1 cellular context compared by ENCODE assay signal in the genomic region with DNA sequence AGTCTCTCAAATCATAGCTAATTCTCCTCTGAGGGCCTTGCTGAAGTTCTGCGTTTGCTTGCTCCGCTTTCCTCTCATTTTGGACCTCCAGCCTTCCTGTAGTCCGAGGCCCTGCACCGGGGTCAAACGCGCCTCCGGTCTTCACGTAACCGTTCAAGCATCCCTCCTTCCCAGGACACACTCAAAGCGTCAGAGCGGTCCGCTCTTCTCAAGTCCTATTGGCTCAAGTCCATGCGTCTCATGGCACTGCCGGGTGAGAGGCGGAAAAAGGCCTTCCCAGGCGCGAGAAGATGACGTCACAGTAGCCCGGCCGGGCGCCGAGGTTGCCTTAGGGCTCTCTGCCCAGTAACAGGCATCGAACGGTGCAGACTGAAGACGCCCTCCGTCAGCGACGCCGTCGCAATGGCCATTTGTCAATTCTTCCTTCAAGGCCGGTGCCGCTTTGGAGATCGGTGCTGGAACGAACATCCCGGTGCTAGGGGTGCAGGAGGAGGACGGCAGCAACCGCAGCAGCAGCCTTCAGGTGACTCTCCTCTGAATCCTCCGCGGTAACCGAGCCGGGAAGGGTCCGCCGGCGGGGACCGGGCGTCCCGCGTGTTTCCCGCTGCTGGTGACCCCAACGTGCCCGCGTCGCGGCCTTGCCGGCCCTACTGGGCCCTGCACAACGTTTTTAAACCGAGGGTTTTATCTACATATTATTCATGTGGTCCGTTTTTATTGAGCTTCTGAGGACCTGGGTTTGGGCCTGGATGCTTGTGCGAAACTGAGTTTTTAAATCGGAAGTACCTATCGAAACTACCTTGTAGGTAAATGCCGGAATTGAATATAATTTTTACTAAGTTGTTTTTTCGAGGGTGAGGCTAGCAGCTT.
TF ChIP-seq lines count a peak whose summit lies in the region.

A gene with protein sequence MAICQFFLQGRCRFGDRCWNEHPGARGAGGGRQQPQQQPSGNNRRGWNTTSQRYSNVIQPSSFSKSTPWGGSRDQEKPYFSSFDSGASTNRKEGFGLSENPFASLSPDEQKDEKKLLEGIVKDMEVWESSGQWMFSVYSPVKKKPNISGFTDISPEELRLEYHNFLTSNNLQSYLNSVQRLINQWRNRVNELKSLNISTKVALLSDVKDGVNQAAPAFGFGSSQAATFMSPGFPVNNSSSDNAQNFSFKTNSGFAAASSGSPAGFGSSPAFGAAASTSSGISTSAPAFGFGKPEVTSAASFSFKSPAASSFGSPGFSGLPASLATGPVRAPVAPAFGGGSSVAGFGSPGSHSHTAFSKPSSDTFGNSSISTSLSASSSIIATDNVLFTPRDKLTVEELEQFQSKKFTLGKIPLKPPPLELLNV (plus strand): TSS at position 365 of the 870 bp plus-strand sequence. CDS start 38 bp downstream, at position 403.

TF ChIP-seq in K562, 482 proteins besides CTCF, POLR2A, EP300 and RAD21 (continued from another document and continues in another):
- TF ChIP-seq BRD9 (IDR thresholded peaks at IDR 0.05; ENCODE audit: low read depth, partially characterized antibody) (peak; percentile 29), ZNF175 (CRISPR knock-in tag; IDR thresholded peaks at IDR 0.05; ENCODE audit: low read depth) (no peak), ZNF444 (CRISPR knock-in tag; IDR thresholded peaks at IDR 0.05) (no peak), RBBP5 (IDR thresholded peaks at IDR 0.05; ENCODE audit: borderline replicate concordance, insufficient read depth, low read length, poor library complexity, severe bottlenecking) (peak; percentile 99), ZFX (CRISPR knock-in tag; IDR thresholded peaks at IDR 0.05) (peak; percentile 98), CTBP1 (IDR thresholded peaks at IDR 0.05; ENCODE audit: borderline replicate concordance) (peak; percentile 94), HNRNPL (IDR thresholded peaks at IDR 0.05; ENCODE audit: low read depth, low read length) (0 out of 2 replicates have a peak, but pooled peaks have one; percentile 30), FOXJ2 (tag; IDR thresholded peaks at IDR 0.05) (no peak), YY1 (IDR thresholded peaks at IDR 0.05; ENCODE audit: borderline replicate concordance in 1 of 3, control insufficient read depth in 1 of 3, extremely low read depth in 1 of 3, insufficient read depth in 3 of 3, insufficient read length in 1 of 3, insufficient replicate concordance in 2 of 3, low read depth in 1 of 3, low read length in 2 of 3) (peak; percentile 46 to 90 (median 80)), ZNF224 (CRISPR knock-in tag; IDR thresholded peaks at IDR 0.05) (0 out of 2 replicates have a peak, but pooled peaks have one; percentile 53), FOS (IDR thresholded peaks at IDR 0.05; ENCODE audit: extremely low read depth, insufficient read length) (peak; percentile 33), YBX1 (IDR thresholded peaks at IDR 0.05) (no peak), EGR1 (conservative IDR thresholded peaks at IDR 0.05) (0 out of 2 replicates have a peak, but pooled peaks have one; percentile 31), CEBPG (CRISPR knock-in tag; IDR thresholded peaks at IDR 0.05) (peak; percentile 65), CEBPG (tag; conservative IDR thresholded peaks at IDR 0.05 in 1 of 2, IDR thresholded peaks at IDR 0.05 in 1 of 2) (peak; percentile 15 to 62; a peak in 1 of 4 replicates), TEAD1 (CRISPR knock-in tag; IDR thresholded peaks at IDR 0.05) (peak in 1 of 2 experiments; percentile 73; a peak in 1 of 4 replicates), EP400 (IDR thresholded peaks at IDR 0.05) (peak; percentile 94), PRPF4 (IDR thresholded peaks at IDR 0.05; ENCODE audit: insufficient read depth, low read depth, low read length, poor library complexity, severe bottlenecking) (peak; percentile 70), SAFB2 (IDR thresholded peaks at IDR 0.05; ENCODE audit: borderline replicate concordance, low read depth, low read length, severe bottlenecking) (no peak), NFE2 (IDR thresholded peaks at IDR 0.05; ENCODE audit: low read depth) (peak; percentile 46; the same call in 1 of the 2 replicates), MYBL2 (IDR thresholded peaks at IDR 0.05; ENCODE audit: low read depth) (peak; percentile 89), MYBL2 (CRISPR knock-in tag; IDR thresholded peaks at IDR 0.05; ENCODE audit: borderline replicate concordance) (no peak), RBM22 (IDR thresholded peaks at IDR 0.05; ENCODE audit: low read depth, low read length, poor library complexity, severe bottlenecking) (peak; percentile 60), GATAD2B (IDR thresholded peaks at IDR 0.05; ENCODE audit: borderline replicate concordance) (peak; percentile 62), FIP1L1 (IDR thresholded peaks at IDR 0.05; ENCODE audit: low read depth, low read length, poor library complexity, severe bottlenecking) (peak; percentile 41), ZNF431 (CRISPR knock-in tag; IDR thresholded peaks at IDR 0.05) (peak; percentile 72; the same call in 1 of the 2 replicates), ZNF354B (CRISPR knock-in tag; IDR thresholded peaks at IDR 0.05) (no peak)
- TF ChIP-seq, protein P1, sequence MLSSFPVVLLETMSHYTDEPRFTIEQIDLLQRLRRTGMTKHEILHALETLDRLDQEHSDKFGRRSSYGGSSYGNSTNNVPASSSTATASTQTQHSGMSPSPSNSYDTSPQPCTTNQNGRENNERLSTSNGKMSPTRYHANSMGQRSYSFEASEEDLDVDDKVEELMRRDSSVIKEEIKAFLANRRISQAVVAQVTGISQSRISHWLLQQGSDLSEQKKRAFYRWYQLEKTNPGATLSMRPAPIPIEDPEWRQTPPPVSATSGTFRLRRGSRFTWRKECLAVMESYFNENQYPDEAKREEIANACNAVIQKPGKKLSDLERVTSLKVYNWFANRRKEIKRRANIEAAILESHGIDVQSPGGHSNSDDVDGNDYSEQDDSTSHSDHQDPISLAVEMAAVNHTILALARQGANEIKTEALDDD (IDR thresholded peaks at IDR 0.05) = no peak
- TF ChIP-seq, protein P2, sequence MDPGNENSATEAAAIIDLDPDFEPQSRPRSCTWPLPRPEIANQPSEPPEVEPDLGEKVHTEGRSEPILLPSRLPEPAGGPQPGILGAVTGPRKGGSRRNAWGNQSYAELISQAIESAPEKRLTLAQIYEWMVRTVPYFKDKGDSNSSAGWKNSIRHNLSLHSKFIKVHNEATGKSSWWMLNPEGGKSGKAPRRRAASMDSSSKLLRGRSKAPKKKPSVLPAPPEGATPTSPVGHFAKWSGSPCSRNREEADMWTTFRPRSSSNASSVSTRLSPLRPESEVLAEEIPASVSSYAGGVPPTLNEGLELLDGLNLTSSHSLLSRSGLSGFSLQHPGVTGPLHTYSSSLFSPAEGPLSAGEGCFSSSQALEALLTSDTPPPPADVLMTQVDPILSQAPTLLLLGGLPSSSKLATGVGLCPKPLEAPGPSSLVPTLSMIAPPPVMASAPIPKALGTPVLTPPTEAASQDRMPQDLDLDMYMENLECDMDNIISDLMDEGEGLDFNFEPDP (CRISPR knock-in tag; IDR thresholded peaks at IDR 0.05) = no peak
- TF ChIP-seq, protein P3, sequence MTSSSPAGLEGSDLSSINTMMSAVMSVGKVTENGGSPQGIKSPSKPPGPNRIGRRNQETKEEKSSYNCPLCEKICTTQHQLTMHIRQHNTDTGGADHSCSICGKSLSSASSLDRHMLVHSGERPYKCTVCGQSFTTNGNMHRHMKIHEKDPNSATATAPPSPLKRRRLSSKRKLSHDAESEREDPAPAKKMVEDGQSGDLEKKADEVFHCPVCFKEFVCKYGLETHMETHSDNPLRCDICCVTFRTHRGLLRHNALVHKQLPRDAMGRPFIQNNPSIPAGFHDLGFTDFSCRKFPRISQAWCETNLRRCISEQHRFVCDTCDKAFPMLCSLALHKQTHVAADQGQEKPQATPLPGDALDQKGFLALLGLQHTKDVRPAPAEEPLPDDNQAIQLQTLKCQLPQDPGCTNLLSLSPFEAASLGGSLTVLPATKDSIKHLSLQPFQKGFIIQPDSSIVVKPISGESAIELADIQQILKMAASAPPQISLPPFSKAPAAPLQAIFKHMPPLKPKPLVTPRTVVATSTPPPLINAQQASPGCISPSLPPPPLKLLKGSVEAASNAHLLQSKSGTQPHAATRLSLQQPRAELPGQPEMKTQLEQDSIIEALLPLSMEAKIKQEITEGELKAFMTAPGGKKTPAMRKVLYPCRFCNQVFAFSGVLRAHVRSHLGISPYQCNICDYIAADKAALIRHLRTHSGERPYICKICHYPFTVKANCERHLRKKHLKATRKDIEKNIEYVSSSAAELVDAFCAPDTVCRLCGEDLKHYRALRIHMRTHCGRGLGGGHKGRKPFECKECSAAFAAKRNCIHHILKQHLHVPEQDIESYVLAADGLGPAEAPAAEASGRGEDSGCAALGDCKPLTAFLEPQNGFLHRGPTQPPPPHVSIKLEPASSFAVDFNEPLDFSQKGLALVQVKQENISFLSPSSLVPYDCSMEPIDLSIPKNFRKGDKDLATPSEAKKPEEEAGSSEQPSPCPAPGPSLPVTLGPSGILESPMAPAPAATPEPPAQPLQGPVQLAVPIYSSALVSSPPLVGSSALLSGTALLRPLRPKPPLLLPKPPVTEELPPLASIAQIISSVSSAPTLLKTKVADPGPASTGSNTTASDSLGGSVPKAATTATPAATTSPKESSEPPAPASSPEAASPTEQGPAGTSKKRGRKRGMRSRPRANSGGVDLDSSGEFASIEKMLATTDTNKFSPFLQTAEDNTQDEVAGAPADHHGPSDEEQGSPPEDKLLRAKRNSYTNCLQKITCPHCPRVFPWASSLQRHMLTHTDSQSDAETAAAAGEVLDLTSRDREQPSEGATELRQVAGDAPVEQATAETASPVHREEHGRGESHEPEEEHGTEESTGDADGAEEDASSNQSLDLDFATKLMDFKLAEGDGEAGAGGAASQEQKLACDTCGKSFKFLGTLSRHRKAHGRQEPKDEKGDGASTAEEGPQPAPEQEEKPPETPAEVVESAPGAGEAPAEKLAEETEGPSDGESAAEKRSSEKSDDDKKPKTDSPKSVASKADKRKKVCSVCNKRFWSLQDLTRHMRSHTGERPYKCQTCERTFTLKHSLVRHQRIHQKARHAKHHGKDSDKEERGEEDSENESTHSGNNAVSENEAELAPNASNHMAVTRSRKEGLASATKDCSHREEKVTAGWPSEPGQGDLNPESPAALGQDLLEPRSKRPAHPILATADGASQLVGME (CRISPR knock-in tag; IDR thresholded peaks at IDR 0.05) = 0 out of 2 replicates have a peak, but pooled peaks have one; percentile 10
- TF ChIP-seq, protein P4, sequence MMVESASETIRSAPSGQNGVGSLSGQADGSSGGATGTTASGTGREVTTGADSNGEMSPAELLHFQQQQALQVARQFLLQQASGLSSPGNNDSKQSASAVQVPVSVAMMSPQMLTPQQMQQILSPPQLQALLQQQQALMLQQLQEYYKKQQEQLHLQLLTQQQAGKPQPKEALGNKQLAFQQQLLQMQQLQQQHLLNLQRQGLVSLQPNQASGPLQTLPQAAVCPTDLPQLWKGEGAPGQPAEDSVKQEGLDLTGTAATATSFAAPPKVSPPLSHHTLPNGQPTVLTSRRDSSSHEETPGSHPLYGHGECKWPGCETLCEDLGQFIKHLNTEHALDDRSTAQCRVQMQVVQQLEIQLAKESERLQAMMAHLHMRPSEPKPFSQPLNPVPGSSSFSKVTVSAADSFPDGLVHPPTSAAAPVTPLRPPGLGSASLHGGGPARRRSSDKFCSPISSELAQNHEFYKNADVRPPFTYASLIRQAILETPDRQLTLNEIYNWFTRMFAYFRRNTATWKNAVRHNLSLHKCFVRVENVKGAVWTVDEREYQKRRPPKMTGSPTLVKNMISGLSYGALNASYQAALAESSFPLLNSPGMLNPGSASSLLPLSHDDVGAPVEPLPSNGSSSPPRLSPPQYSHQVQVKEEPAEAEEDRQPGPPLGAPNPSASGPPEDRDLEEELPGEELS (CRISPR knock-in tag; IDR thresholded peaks at IDR 0.05; ENCODE audit: borderline replicate concordance) = peak; percentile 38; the same call in 1 of the 2 replicates
- TF ChIP-seq, protein P5, sequence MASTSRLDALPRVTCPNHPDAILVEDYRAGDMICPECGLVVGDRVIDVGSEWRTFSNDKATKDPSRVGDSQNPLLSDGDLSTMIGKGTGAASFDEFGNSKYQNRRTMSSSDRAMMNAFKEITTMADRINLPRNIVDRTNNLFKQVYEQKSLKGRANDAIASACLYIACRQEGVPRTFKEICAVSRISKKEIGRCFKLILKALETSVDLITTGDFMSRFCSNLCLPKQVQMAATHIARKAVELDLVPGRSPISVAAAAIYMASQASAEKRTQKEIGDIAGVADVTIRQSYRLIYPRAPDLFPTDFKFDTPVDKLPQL (IDR thresholded peaks at IDR 0.05; ENCODE audit: extremely low read depth, insufficient read length) = peak; percentile 84
- TF ChIP-seq, protein P6, sequence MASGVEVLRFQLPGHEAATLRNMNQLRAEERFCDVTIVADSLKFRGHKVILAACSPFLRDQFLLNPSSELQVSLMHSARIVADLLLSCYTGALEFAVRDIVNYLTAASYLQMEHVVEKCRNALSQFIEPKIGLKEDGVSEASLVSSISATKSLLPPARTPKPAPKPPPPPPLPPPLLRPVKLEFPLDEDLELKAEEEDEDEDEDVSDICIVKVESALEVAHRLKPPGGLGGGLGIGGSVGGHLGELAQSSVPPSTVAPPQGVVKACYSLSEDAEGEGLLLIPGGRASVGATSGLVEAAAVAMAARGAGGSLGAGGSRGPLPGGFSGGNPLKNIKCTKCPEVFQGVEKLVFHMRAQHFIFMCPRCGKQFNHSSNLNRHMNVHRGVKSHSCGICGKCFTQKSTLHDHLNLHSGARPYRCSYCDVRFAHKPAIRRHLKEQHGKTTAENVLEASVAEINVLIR (CRISPR knock-in tag; IDR thresholded peaks at IDR 0.05) = peak; percentile 90
- TF ChIP-seq, protein P7, sequence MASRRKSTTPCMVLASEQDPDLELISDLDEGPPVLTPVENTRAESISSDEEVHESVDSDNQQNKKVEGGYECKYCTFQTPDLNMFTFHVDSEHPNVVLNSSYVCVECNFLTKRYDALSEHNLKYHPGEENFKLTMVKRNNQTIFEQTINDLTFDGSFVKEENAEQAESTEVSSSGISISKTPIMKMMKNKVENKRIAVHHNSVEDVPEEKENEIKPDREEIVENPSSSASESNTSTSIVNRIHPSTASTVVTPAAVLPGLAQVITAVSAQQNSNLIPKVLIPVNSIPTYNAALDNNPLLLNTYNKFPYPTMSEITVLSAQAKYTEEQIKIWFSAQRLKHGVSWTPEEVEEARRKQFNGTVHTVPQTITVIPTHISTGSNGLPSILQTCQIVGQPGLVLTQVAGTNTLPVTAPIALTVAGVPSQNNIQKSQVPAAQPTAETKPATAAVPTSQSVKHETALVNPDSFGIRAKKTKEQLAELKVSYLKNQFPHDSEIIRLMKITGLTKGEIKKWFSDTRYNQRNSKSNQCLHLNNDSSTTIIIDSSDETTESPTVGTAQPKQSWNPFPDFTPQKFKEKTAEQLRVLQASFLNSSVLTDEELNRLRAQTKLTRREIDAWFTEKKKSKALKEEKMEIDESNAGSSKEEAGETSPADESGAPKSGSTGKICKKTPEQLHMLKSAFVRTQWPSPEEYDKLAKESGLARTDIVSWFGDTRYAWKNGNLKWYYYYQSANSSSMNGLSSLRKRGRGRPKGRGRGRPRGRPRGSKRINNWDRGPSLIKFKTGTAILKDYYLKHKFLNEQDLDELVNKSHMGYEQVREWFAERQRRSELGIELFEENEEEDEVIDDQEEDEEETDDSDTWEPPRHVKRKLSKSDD (conservative IDR thresholded peaks at IDR 0.05; ENCODE audit: low read length) = 0 out of 2 replicates have a peak, but pooled peaks have one; percentile 58
- TF ChIP-seq, protein P8, sequence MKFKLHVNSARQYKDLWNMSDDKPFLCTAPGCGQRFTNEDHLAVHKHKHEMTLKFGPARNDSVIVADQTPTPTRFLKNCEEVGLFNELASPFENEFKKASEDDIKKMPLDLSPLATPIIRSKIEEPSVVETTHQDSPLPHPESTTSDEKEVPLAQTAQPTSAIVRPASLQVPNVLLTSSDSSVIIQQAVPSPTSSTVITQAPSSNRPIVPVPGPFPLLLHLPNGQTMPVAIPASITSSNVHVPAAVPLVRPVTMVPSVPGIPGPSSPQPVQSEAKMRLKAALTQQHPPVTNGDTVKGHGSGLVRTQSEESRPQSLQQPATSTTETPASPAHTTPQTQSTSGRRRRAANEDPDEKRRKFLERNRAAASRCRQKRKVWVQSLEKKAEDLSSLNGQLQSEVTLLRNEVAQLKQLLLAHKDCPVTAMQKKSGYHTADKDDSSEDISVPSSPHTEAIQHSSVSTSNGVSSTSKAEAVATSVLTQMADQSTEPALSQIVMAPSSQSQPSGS (CRISPR knock-in tag; IDR thresholded peaks at IDR 0.05) = peak; percentile 63; the same call in 1 of the 2 replicates
